Comparison of ENCODE assay signal across 8 cellular contexts in genomic region chr19:13212759-13213330, GRCh38.
A peak's percentile ranks its signal among the peaks of the same experiment; 100 is the strongest.
DNase-seq lines count a peak whose midpoint lies in the region; ATAC-seq and FAIRE-seq lines count a peak whose summit lies in the region.

No MANE protein-coding gene starts in this region.

- H3K9me3 ChIP-seq in small intestine (ENCODE audit: control insufficient read depth, low read depth), result no peaks in the 10 kb centered on the region

- whole genome bisulfite sequencing in small intestine, 3 donors, result 34 to 67% (median 61%) methylated on average over 5 to 7 of the region's 7 CpGs

- FAIRE-seq in small intestine (lab: Jason Lieb, UNC), result no peak

- H3K4me3 ChIP-seq in H7 (ENCODE audit: insufficient read depth, low read depth, low read length) (no peak overlapping the region), small intestine (ENCODE audit: low read depth in 1 of 2, low read length in 2 of 2) (no peak overlapping the region)

- DNase-seq in AG08395 (ENCODE audit: low spot score), result peak; percentile 50
- DNase-seq in H7, result peak; percentile 89
- DNase-seq in RPMI8226, result peak; percentile 78
- peak; percentile 59 to 66 for DNase-seq in activated T-helper 1 cell treated with anti-CD3 and anti-CD28 coated beads, Interleukin-2, amount 50 U/mL, for 16 hours (ENCODE audit: low read depth in 1 of 2, low spot score in 1 of 2)
- peak; percentile 71 for DNase-seq in Right ventricle myocardium superior
- DNase-seq in small intestine, result peak; percentile 81

- ATAC-seq in Right ventricle myocardium superior (ENCODE audit: poor library complexity) (peak; percentile 45), HG02852 (IDR thresholded peaks at IDR 0.05; ENCODE audit: unreplicated experiment) (no peak), GM19035 (IDR thresholded peaks at IDR 0.05; ENCODE audit: unreplicated experiment) (no peak)

- H3K27ac ChIP-seq in small intestine (ENCODE audit: low read depth in 1 of 2, low read length in 1 of 2), result no peak overlapping the region

- no peaks in the 10 kb centered on the region for H3K36me3 ChIP-seq in H7 (replicated peaks; ENCODE audit: control insufficient read depth, insufficient read depth, low read length)
- no peaks in the 10 kb centered on the region for H3K36me3 ChIP-seq in small intestine (ENCODE audit: control insufficient read depth in 2 of 2, insufficient read depth in 2 of 2, low read length in 2 of 2)

- H3K4me1 ChIP-seq in small intestine (ENCODE audit: control insufficient read depth in 2 of 2, insufficient read depth in 1 of 2, low read depth in 1 of 2, low read length in 1 of 2), result no peaks in the 10 kb centered on the region

- intact Hi-C loops in Right ventricle myocardium superior (cut with DNase I), result no loop called here

- no peaks in the 10 kb centered on the region for H3K27me3 ChIP-seq in H7 (ENCODE audit: control insufficient read depth, insufficient read depth, low read length)
- H3K27me3 ChIP-seq in small intestine (ENCODE audit: control insufficient read depth in 2 of 2, insufficient read depth in 2 of 2, low read length in 2 of 2), result no peaks in the 10 kb centered on the region
